13 cellular contexts compared by ENCODE assay signal in genomic region chr10:119233123-119233820, GRCh38. TPM values are rescaled to one million over a fixed set of nuclear protein-coding genes. Genes with fewer than 3 reads are reported as not detected.
A peak's percentile ranks its signal among the peaks of the same experiment; 100 is the strongest.
DNase-seq lines count a peak whose midpoint lies in the region; ATAC-seq and TF ChIP-seq lines count a peak whose summit lies in the region.
"Had no signal": no experiment of that assay in that cellular context is flagged by ENCODE, and none has a peak within 500 bp of the region (broad histone marks: within the 10 kb centered on the region; RNA-seq: fewer than 3 reads in every experiment).

No MANE protein-coding gene starts in this region.

- H3K4me3 Mint-ChIP-seq in activated naive CD8-positive, alpha-beta T cell treated with anti-CD3 and anti-CD28 coated beads, Interleukin-2, amount 10 ng/mL, durations not matched to agents 7 days and 5 days, result no peak overlapping the region
- H3K4me3 Mint-ChIP-seq: activated naive CD4-positive, alpha-beta T cell treated with anti-CD3 and anti-CD28 coated beads, Interleukin-2, amount 10 ng/mL, durations not matched to agents 7 days and 5 days had no signal

- H3K4me1 ChIP-seq in heart left ventricle (peaks cover 4 to 77% (median 55%) of the 10 kb centered on the region in 12 donors), mucosa of rectum (ENCODE audit: control insufficient read depth in 2 of 2, insufficient read depth in 2 of 2, low read length in 2 of 2) (peaks cover 0 to 2% of the 10 kb centered on the region in 2 donors), transverse colon (peaks cover 10 to 48% (median 19%) of the 10 kb centered on the region in 4 donors)

- WGBS in heart left ventricle, 4 donors, result 52 to 66% (median 57%) methylated on average over 5 of the region's 5 CpGs
- 69% methylated on average over 5 of the region's 5 CpGs; no CpG with 5 or more reads in 1 of the 2 donors for WGBS in transverse colon (ENCODE audit: low coverage in 1 of 2), 2 donors

- no peak overlapping the region for H3K9ac ChIP-seq in mucosa of rectum (ENCODE audit: low read depth in 1 of 2, low read length in 2 of 2)
- H3K9ac ChIP-seq: BLaER1 had no signal

- peaks cover 32% of the 10 kb centered on the region for H3K4me1 Mint-ChIP-seq in activated naive CD8-positive, alpha-beta T cell treated with anti-CD3 and anti-CD28 coated beads, Interleukin-2, amount 10 ng/mL, durations not matched to agents 7 days and 5 days

- no peak for TF ChIP-seq EP300 in transverse colon (IDR thresholded peaks at IDR 0.05; ENCODE audit: low read depth)

- H3K27ac ChIP-seq in heart left ventricle (peak overlapping the region in 11 of 12 donors; percentile 11 to 63 (median 53)), mucosa of rectum (ENCODE audit: low read depth in 2 of 2, low read length in 2 of 2) (peak overlapping the region; percentile 24 to 37), transverse colon (peak overlapping the region; percentile 42 to 64 (median 46))
- H3K27ac ChIP-seq: BLaER1 had no signal

- in situ Hi-C loops in transverse colon (cut with MboI; ENCODE audit: low pct_ligation_motif_present in 1 of 4, low pct_unique_long_range_greater_than_20kb in 1 of 4, low sequenced_read_pairs in 3 of 4), result no loop called here

- H3K27me3 Mint-ChIP-seq in activated naive CD8-positive, alpha-beta T cell treated with anti-CD3 and anti-CD28 coated beads, Interleukin-2, amount 10 ng/mL, durations not matched to agents 7 days and 5 days, result no peaks in the 10 kb centered on the region
- H3K27me3 Mint-ChIP-seq: activated naive CD4-positive, alpha-beta T cell treated with anti-CD3 and anti-CD28 coated beads, Interleukin-2, amount 10 ng/mL, durations not matched to agents 7 days and 5 days had no signal

- H3K27me3 ChIP-seq in heart left ventricle (no peaks in the 10 kb centered on the region), mucosa of rectum (ENCODE audit: control insufficient read depth in 2 of 2, insufficient read depth in 2 of 2, low read length in 2 of 2) (no peaks in the 10 kb centered on the region), transverse colon (no peaks in the 10 kb centered on the region)
- H3K27me3 ChIP-seq: BLaER1 had no signal

- intact Hi-C loops in heart left ventricle (cut with DNase I), result no loop called here
- intact Hi-C loops in left ventricle myocardium superior (cut with micrococcal nuclease), result no loop called here
- intact Hi-C loops in transverse colon (cut with DNase I; ENCODE audit: low total_unique reads), result no loop called here

- ATAC-seq in heart left ventricle, result peak in 3 of 4 donors; percentile 10 to 21 (median 16)
- no peak for ATAC-seq in left ventricle myocardium superior
- peak; percentile 32 for ATAC-seq in activated naive CD8-positive, alpha-beta T cell treated with anti-CD3 and anti-CD28 coated beads, Interleukin-2, amount 10 ng/mL, durations not matched to agents 7 days and 5 days (ENCODE audit: low read depth)
- no peak for ATAC-seq in HG02885 (IDR thresholded peaks at IDR 0.05; ENCODE audit: poor library complexity, unreplicated experiment)
- ATAC-seq: K562 had no signal

- peaks cover 26% of the 10 kb centered on the region for H3K36me3 Mint-ChIP-seq in activated naive CD8-positive, alpha-beta T cell treated with anti-CD3 and anti-CD28 coated beads, Interleukin-2, amount 10 ng/mL, durations not matched to agents 7 days and 5 days

- H3K27ac Mint-ChIP-seq in activated naive CD8-positive, alpha-beta T cell treated with anti-CD3 and anti-CD28 coated beads, Interleukin-2, amount 10 ng/mL, durations not matched to agents 7 days and 5 days, result peak overlapping the region; percentile 21

- no peaks in the 10 kb centered on the region for H3K36me3 ChIP-seq in heart left ventricle
- no peaks in the 10 kb centered on the region for H3K36me3 ChIP-seq in mucosa of rectum (ENCODE audit: control insufficient read depth in 2 of 2, insufficient read depth in 2 of 2, low read length in 2 of 2)
- no peaks in the 10 kb centered on the region for H3K36me3 ChIP-seq in transverse colon
- H3K36me3 ChIP-seq: BLaER1 had no signal

- H3K4me3 ChIP-seq in heart left ventricle (no peak overlapping the region), mucosa of rectum (ENCODE audit: low read length in 2 of 2) (no peak overlapping the region), transverse colon (no peak overlapping the region)
- H3K4me3 ChIP-seq: BLaER1, K562 had no signal

- no peaks in the 10 kb centered on the region for H3K9me3 ChIP-seq in heart left ventricle
- H3K9me3 ChIP-seq in mucosa of rectum (ENCODE audit: control insufficient read depth in 2 of 2, low read length in 2 of 2), result no peaks in the 10 kb centered on the region
- H3K9me3 ChIP-seq in transverse colon, result no peaks in the 10 kb centered on the region

- no peak for TF ChIP-seq POLR2A in heart left ventricle (IDR thresholded peaks at IDR 0.05)
- no peak for TF ChIP-seq POLR2A in transverse colon (IDR thresholded peaks at IDR 0.05)

- DNase-seq in heart left ventricle, result no peak
- DNase-seq in left ventricle myocardium superior, result no peak
- no peak for DNase-seq in activated naive CD8-positive, alpha-beta T cell treated with anti-CD3 and anti-CD28 coated beads, Interleukin-2, amount 10 ng/mL, durations not matched to agents 7 days and 5 days
- DNase-seq in transverse colon, result no peak
- no peak for DNase-seq in foreskin melanocyte
- DNase-seq in MV-4-11 (lab: John Stamatoyannopoulos, UW), result no peak
- DNase-seq: activated naive CD4-positive, alpha-beta T cell treated with anti-CD3 and anti-CD28 coated beads, Interleukin-2, amount 10 ng/mL, durations not matched to agents 7 days and 5 days; H7; NCI-H2171 treated with DMSO at 0.1 percent for 48 hours had no signal

- H3K9me3 Mint-ChIP-seq in activated naive CD8-positive, alpha-beta T cell treated with anti-CD3 and anti-CD28 coated beads, Interleukin-2, amount 10 ng/mL, durations not matched to agents 7 days and 5 days, result peaks cover 21% of the 10 kb centered on the region

- POLR2A ChIA-PET in activated naive CD8-positive, alpha-beta T cell treated with anti-CD3 and anti-CD28 coated beads, Interleukin-2, amount 10 ng/mL, durations not matched to agents 7 days and 5 days (lab: Charles Lee), result interaction anchor here (0.5 to 0.7 kb wide), 2 partner anchors 22 to 362 kb away, joined by 3 to 5 read pairs; no protein-coding TSS in a partner anchor

- TF ChIP-seq CTCF in heart left ventricle (IDR thresholded peaks at IDR 0.05) (no peak), transverse colon (IDR thresholded peaks at IDR 0.05) (no peak)

RNA-seq across cellular contexts. Expression of gene GRK5, which starts 25.9 kb away (rescaled TPM):
- total RNA-seq in heart left ventricle, result 10 to 100 TPM; 17.0 to 58.0 (median 32.2) TPM
- polyA plus RNA-seq in heart left ventricle, result 10 to 100 TPM; 13.1 to 27.6 TPM
- total RNA-seq in left ventricle myocardium superior, result 43.4 TPM
- total RNA-seq in activated naive CD8-positive, alpha-beta T cell treated with anti-CD3 and anti-CD28 coated beads, Interleukin-2, amount 10 ng/mL, durations not matched to agents 7 days and 5 days, result 10 to 100 TPM; 19.6 to 21.8 TPM
- total RNA-seq in transverse colon, result 100 to 1,000 TPM in 1 of 4 donors, 10 to 100 TPM in 1, 1 to 10 TPM in 2; 6.0 to 111 (median 9.5) TPM

RNA-seq across cellular contexts. Expression of gene PRDX3, which starts 54.7 kb away (rescaled TPM):
- total RNA-seq in heart left ventricle (100 to 1,000 TPM; 199 to 385 (median 267) TPM), left ventricle myocardium superior (288 TPM), transverse colon (100 to 1,000 TPM in 2 of 4 donors, 10 to 100 TPM in 2; 24.7 to 141 (median 78.9) TPM)
- polyA plus RNA-seq in heart left ventricle, result 100 to 1,000 TPM; 130 to 257 TPM
- 10 to 100 TPM; 93.8 to 99.3 TPM for total RNA-seq in activated naive CD8-positive, alpha-beta T cell treated with anti-CD3 and anti-CD28 coated beads, Interleukin-2, amount 10 ng/mL, durations not matched to agents 7 days and 5 days

Comparison
In these comparisons a context has a peak if more than half of its experiments do, and no peak if none do; other contexts are left out.
1. ATAC-seq: peak in heart left ventricle (3 of 4) and activated naive CD8-positive, alpha-beta T cell treated with anti-CD3 and anti-CD28 coated beads, Interleukin-2, amount 10 ng/mL, durations not matched to agents 7 days and 5 days (single experiment); none in left ventricle myocardium superior (single experiment) and HG02885 (single experiment).
2. Peak in every context shown above with its lines, with median percentiles within 50 percentile points of each other: H3K27ac ChIP-seq.